Comparison of ENCODE assay signal across 25 cellular contexts in the genomic region with DNA sequence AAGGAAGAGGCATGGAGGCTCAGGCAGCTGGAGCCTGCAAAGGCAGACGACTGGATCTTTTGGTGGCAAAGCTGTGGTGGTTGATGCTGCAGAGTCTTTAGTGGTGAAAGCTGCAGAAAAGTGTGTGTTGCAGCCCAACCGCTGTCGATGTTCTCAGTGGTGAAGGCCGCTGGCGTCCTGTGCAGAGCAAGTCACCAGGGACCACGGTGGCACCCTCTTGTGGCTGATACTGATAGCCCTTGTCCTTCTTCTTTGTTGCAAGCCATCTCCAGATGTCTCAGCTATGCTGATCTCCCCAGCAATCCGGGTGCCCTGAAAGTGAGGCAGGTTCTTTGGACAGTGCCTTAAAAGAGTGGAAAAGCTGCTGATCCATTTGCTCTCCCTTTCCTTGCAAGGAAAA.
DNase-seq lines count a peak whose midpoint lies in the region; ATAC-seq, FAIRE-seq and TF ChIP-seq lines count a peak whose summit lies in the region.
"Had no signal": no experiment of that assay in that cellular context is flagged by ENCODE, and none has a peak within 500 bp of the region (broad histone marks: within the 10 kb centered on the region; RNA-seq: fewer than 3 reads in every experiment).

No MANE protein-coding gene starts in this region.

- H2BK12ac ChIP-seq in H9 (ENCODE audit: insufficient read length, low read depth, low read length) = no peak overlapping the region
- no peak overlapping the region for H2BK12ac ChIP-seq in mesenchymal stem cell (ENCODE audit: low read length in 2 of 2)

- H2BK15ac ChIP-seq in H9 (ENCODE audit: low read depth, low read length) (no peak overlapping the region), mesenchymal stem cell (ENCODE audit: low read depth, poor library complexity, severe bottlenecking) (no peak overlapping the region)

- H4K20me1 ChIP-seq in H9 (ENCODE audit: control insufficient read depth, insufficient read depth, insufficient read length) (no peaks in the 10 kb centered on the region), OCI-LY7 (ENCODE audit: insufficient read depth, low read length) (no peaks in the 10 kb centered on the region)

- H2AK5ac ChIP-seq in H9 (ENCODE audit: insufficient read length, low read length) (no peak overlapping the region), mesenchymal stem cell (ENCODE audit: low read length, severe bottlenecking) (no peak overlapping the region)

- H3K9me3 ChIP-seq in BE2C (no peaks in the 10 kb centered on the region), H9 (ENCODE audit: control insufficient read depth, low read depth, low read length) (no peaks in the 10 kb centered on the region), OCI-LY7 (ENCODE audit: low read length) (no peaks in the 10 kb centered on the region), iPS DF 6.9 (ENCODE audit: control insufficient read depth, insufficient read depth, low read length) (no peaks in the 10 kb centered on the region), mesenchymal stem cell (ENCODE audit: control insufficient read depth, low read length) (peaks cover 15% of the 10 kb centered on the region)
- H3K9me3 ChIP-seq: neutrophil, uterus had no signal

- H3K9ac ChIP-seq in H9 (ENCODE audit: extremely low read depth, insufficient read length, low read length) (no peak overlapping the region), mesenchymal stem cell (ENCODE audit: low read length) (no peak overlapping the region)
- H3K9ac ChIP-seq: GM23248 had no signal

- no peak overlapping the region for H3T11ph ChIP-seq in H9 (ENCODE audit: low read length)

- no peak overlapping the region for H4K91ac ChIP-seq in H9 (ENCODE audit: insufficient read length, low read depth, low read length)
- no peak overlapping the region for H4K91ac ChIP-seq in mesenchymal stem cell (ENCODE audit: low read length)

- peak; percentile 26 for DNase-seq in BE2C
- DNase-seq in H9 = peak; percentile 76
- no peak for DNase-seq in OCI-LY7 (ENCODE audit: low spot score)
- peak; percentile 47 for DNase-seq in iPS DF 6.9 (ENCODE audit: low read depth, low spot score)
- DNase-seq in GM12892 (ENCODE audit: insufficient read length) = no peak
- DNase-seq in mesenchymal stem cell = no peak
- no peak for DNase-seq in NCI-H446 treated with DMSO at 0.1 percent for 48 hours (lab: John Stamatoyannopoulos, UW)
- no peak for DNase-seq in stimulated activated naive CD8-positive, alpha-beta T cell treated with anti-CD3 and anti-CD28 coated beads, Interleukin-15, Interleukin-2, amounts not matched to agents 100 U/mL and 50 U/mL, for 24 hours
- DNase-seq: activated CD4-positive, CD25-positive, alpha-beta regulatory T cell treated with anti-CD3 and anti-CD28 coated beads, Interleukin-2, amount 50 U/mL, for 72 hours; activated naive CD4-positive, alpha-beta T cell treated with anti-CD3 and anti-CD28 coated beads, Interleukin-2, amount 50 U/mL, for 16 hours; activated T-cell treated with anti-CD3 and anti-CD28 coated beads, Interleukin-2, amount 50 U/mL, for 72 hours; CD4-positive, alpha-beta T cell; effector CD8-positive, alpha-beta T cell; GM23248; MM.1S; NCI-H2029 treated with DMSO at 0.1 percent for 48 hours; NCI-H510A treated with DMSO at 0.1 percent for 48 hours; stimulated activated CD4-positive, alpha-beta T cell treated with anti-CD3 and anti-CD28 coated beads, Interleukin-4, amount 100 ng/mL, for 4 hours; substantia nigra; uterus had no signal

- H3K36me3 Mint-ChIP-seq in H9 (ENCODE audit: insufficient read depth in 1 of 3, low read depth in 3 of 3) = no peaks in the 10 kb centered on the region

- ATAC-seq in stimulated activated naive CD8-positive, alpha-beta T cell treated with anti-CD3 and anti-CD28 coated beads, Interleukin-15, Interleukin-2, amounts not matched to agents 100 U/mL and 50 U/mL, for 24 hours = no peak
- ATAC-seq: activated T-cell treated with anti-CD3 and anti-CD28 coated beads, Interleukin-2, amount 50 U/mL, for 72 hours; Panc1 had no signal

- H3K23ac ChIP-seq in H9 (ENCODE audit: insufficient read length, low read depth, low read length) = no peak overlapping the region
- no peak overlapping the region for H3K23ac ChIP-seq in mesenchymal stem cell (ENCODE audit: low read length in 2 of 2)

- H3K9me3 Mint-ChIP-seq in H9 = no peaks in the 10 kb centered on the region

- no peak overlapping the region for H2AFZ ChIP-seq in H9 (ENCODE audit: low read length)
- no peak overlapping the region for H2AFZ ChIP-seq in OCI-LY7 (ENCODE audit: low read length)
- no peak overlapping the region for H2AFZ ChIP-seq in mesenchymal stem cell (ENCODE audit: low read depth, low read length)
- H2AFZ ChIP-seq: GM23248 had no signal

- no peak overlapping the region for H3K14ac ChIP-seq in H9 (ENCODE audit: insufficient read depth, low read length)
- no peak overlapping the region for H3K14ac ChIP-seq in mesenchymal stem cell (ENCODE audit: low read length in 2 of 2)

- no peaks in the 10 kb centered on the region for H3K79me1 ChIP-seq in H9 (ENCODE audit: insufficient read depth, low read depth, low read length, poor library complexity, severe bottlenecking)
- no peaks in the 10 kb centered on the region for H3K79me1 ChIP-seq in mesenchymal stem cell (replicated peaks; ENCODE audit: low read length, poor library complexity, severe bottlenecking)

- no peak overlapping the region for H3K56ac ChIP-seq in H9 (ENCODE audit: insufficient read length, low read depth, low read length)

- CTCF ChIA-PET in OCI-LY7 (lab: Charles Lee; ENCODE audit: unreplicated experiment) = no interaction called here

- H3K36me3 ChIP-seq in BE2C (no peaks in the 10 kb centered on the region), OCI-LY7 (ENCODE audit: insufficient read depth, low read length) (no peaks in the 10 kb centered on the region), iPS DF 6.9 (ENCODE audit: control insufficient read depth, insufficient read depth, low read length) (no peaks in the 10 kb centered on the region), mesenchymal stem cell (ENCODE audit: control insufficient read depth in 1 of 2, insufficient read depth in 2 of 2, low read depth in 1 of 2, low read length in 2 of 2) (no peaks in the 10 kb centered on the region)
- H3K36me3 ChIP-seq: neutrophil, uterus had no signal

- H3K27ac ChIP-seq in H9 (ENCODE audit: insufficient read length, low read depth, low read length) (no peak overlapping the region), OCI-LY7 (ENCODE audit: low read depth, low read length, poor library complexity, severe bottlenecking) (no peak overlapping the region), iPS DF 6.9 (ENCODE audit: low read length) (no peak overlapping the region), mesenchymal stem cell (ENCODE audit: low read length, poor library complexity, severe bottlenecking) (no peak overlapping the region)
- H3K27ac ChIP-seq: GM23248, neutrophil, SK-N-MC, uterus had no signal

- H3K79me2 ChIP-seq in H9 (ENCODE audit: insufficient read depth, low read length) = no peaks in the 10 kb centered on the region
- no peaks in the 10 kb centered on the region for H3K79me2 ChIP-seq in OCI-LY7 (ENCODE audit: insufficient read depth, low read depth, low read length)

- H3K4me3 ChIP-seq in BE2C (ENCODE audit: low read depth, low read length) = no peak overlapping the region
- no peak overlapping the region for H3K4me3 ChIP-seq in OCI-LY7 (ENCODE audit: low read depth, low read length, poor library complexity, severe bottlenecking)
- no peak overlapping the region for H3K4me3 ChIP-seq in iPS DF 6.9 (ENCODE audit: low read length)
- H3K4me3 ChIP-seq in mesenchymal stem cell (ENCODE audit: insufficient read depth in 1 of 2, low read depth in 1 of 2, low read length in 2 of 2) = no peak overlapping the region
- H3K4me3 ChIP-seq: GM23248, SK-N-MC, uterus had no signal

- no peak for TF ChIP-seq POLR2A in GM12892 (IDR thresholded peaks at IDR 0.05; ENCODE audit: low read depth, low read length)

- no peak for FAIRE-seq in GM12892 (lab: Jason Lieb, UNC)
- FAIRE-seq: astrocyte had no signal

- POLR2A ChIA-PET in OCI-LY7 (lab: Charles Lee) = no interaction called here

- no peaks in the 10 kb centered on the region for H3K4me1 ChIP-seq in BE2C
- H3K4me1 ChIP-seq in H9 (ENCODE audit: insufficient read depth, low read length) = no peaks in the 10 kb centered on the region
- H3K4me1 ChIP-seq in OCI-LY7 (ENCODE audit: insufficient read depth, low read length, poor library complexity, severe bottlenecking) = no peaks in the 10 kb centered on the region
- H3K4me1 ChIP-seq in iPS DF 6.9 (ENCODE audit: control insufficient read depth, insufficient read depth, low read length) = no peaks in the 10 kb centered on the region
- H3K4me1 ChIP-seq in mesenchymal stem cell (ENCODE audit: control insufficient read depth, insufficient read depth, low read depth, low read length) = no peaks in the 10 kb centered on the region
- H3K4me1 ChIP-seq: uterus had no signal

- H3K23me2 ChIP-seq in H9 (ENCODE audit: insufficient read length, low read depth, low read length, poor library complexity, severe bottlenecking) = no peaks in the 10 kb centered on the region

- H3K4ac ChIP-seq in H9 (ENCODE audit: low read depth, low read length) (no peak overlapping the region), mesenchymal stem cell (ENCODE audit: low read depth in 1 of 2, low read length in 2 of 2) (no peak overlapping the region)

- H3K4me3 Mint-ChIP-seq in H9 = no peak overlapping the region
- H3K4me3 Mint-ChIP-seq: activated T-cell treated with anti-CD3 and anti-CD28 coated beads, Interleukin-2, amount 50 U/mL, for 72 hours; CD4-positive, alpha-beta T cell; T-helper 2 cell treated with Interferon-gamma antibody and Interleukin-4, amounts not matched to agents 5 μg/mL and 100 μg/mL, for 36 hours had no signal

- H3K27me3 ChIP-seq in BE2C (no peaks in the 10 kb centered on the region), H9 (ENCODE audit: insufficient read depth, low read length) (no peaks in the 10 kb centered on the region), iPS DF 6.9 (ENCODE audit: control insufficient read depth, insufficient read depth, low read length) (no peaks in the 10 kb centered on the region), mesenchymal stem cell (ENCODE audit: control insufficient read depth in 1 of 2, insufficient read depth in 1 of 2, low read length in 2 of 2) (no peaks in the 10 kb centered on the region)
- H3K27me3 ChIP-seq: neutrophil, uterus had no signal

- H3K27ac Mint-ChIP-seq in H9 = peak overlapping the region in 1 of 3 experiments; percentile 32; a peak in 1 of 7 replicates
- H3K27ac Mint-ChIP-seq: activated T-cell treated with anti-CD3 and anti-CD28 coated beads, Interleukin-2, amount 50 U/mL, for 72 hours; CD4-positive, alpha-beta T cell; T-helper 2 cell treated with Interferon-gamma antibody and Interleukin-4, amounts not matched to agents 5 μg/mL and 100 μg/mL, for 36 hours had no signal

- H3K4me1 Mint-ChIP-seq in H9 = no peaks in the 10 kb centered on the region

- no peak overlapping the region for H2BK20ac ChIP-seq in H9 (ENCODE audit: low read depth, low read length, poor library complexity, severe bottlenecking)

- no TSS peak for BruUV-seq in OCI-LY7 (replicated peaks; lab: Mats Ljungman, UMichigan)

- H3K9me2 ChIP-seq in OCI-LY7 (ENCODE audit: insufficient read depth, low read length) = no peaks in the 10 kb centered on the region

- H4K8ac ChIP-seq in H9 (replicated peaks; ENCODE audit: insufficient read length, low read depth, low read length) = no peak overlapping the region
- no peak overlapping the region for H4K8ac ChIP-seq in mesenchymal stem cell (ENCODE audit: low read length)

- H2BK120ac ChIP-seq in H9 (ENCODE audit: low read depth, low read length, poor library complexity, severe bottlenecking) = no peak overlapping the region
- H2BK120ac ChIP-seq in mesenchymal stem cell (ENCODE audit: low read depth, low read length) = no peak overlapping the region

- H3K4me2 ChIP-seq in H9 (ENCODE audit: insufficient read depth, insufficient read length, low read length) = no peak overlapping the region
- H3K4me2 ChIP-seq in OCI-LY7 (ENCODE audit: low read length) = no peak overlapping the region
- H3K4me2 ChIP-seq in mesenchymal stem cell (ENCODE audit: low read length, poor library complexity, severe bottlenecking) = no peak overlapping the region

- TF ChIP-seq CTCF in BE2C (IDR thresholded peaks at IDR 0.05; ENCODE audit: low read depth, low read length) = peak; percentile 25
- TF ChIP-seq CTCF in H9 (conservative IDR thresholded peaks at IDR 0.05) = peak; percentile 62
- 0 out of 2 replicates have a peak, but pooled peaks have one; percentile 19 for TF ChIP-seq CTCF in OCI-LY7 (conservative IDR thresholded peaks at IDR 0.05; ENCODE audit: low read length)

- no peaks in the 10 kb centered on the region for H3K27me3 Mint-ChIP-seq in H9 (ENCODE audit: low read depth)
- H3K27me3 Mint-ChIP-seq: CD4-positive, alpha-beta T cell had no signal

- H2BK5ac ChIP-seq in H9 (ENCODE audit: insufficient read length, low read length) (no peak overlapping the region), mesenchymal stem cell (ENCODE audit: low read depth, low read length, poor library complexity, severe bottlenecking) (no peak overlapping the region)

- H3K18ac ChIP-seq in H9 (ENCODE audit: insufficient read length, low read depth, low read length) = no peak overlapping the region
- H3K18ac ChIP-seq in mesenchymal stem cell (ENCODE audit: low read depth in 1 of 2, low read length in 2 of 2) = no peak overlapping the region

- H4K5ac ChIP-seq in H9 (ENCODE audit: insufficient read length, low read depth, low read length) = no peak overlapping the region

- no CpG with 5 or more reads among the region's 7 CpGs for WGBS in H9 (ENCODE audit: extremely low coverage, insufficient read length, low lambda C conversion rate)
- no CpG with 5 or more reads among the region's 7 CpGs for WGBS in iPS DF 6.9 (ENCODE audit: insufficient coverage, insufficient read length)
- 71% methylated on average over 7 of the region's 7 CpGs for WGBS in mesenchymal stem cell

- intact Hi-C loops in OCI-LY7 (cut with micrococcal nuclease; ENCODE audit: unreplicated experiment) = no loop called here

Comparison
In these comparisons a context has a peak if more than half of its experiments do, and no peak if none do; other contexts are left out.
1. DNase-seq: peak in BE2C (single experiment), H9 (single experiment) and iPS DF 6.9 (single experiment); none in OCI-LY7 (single experiment), GM12892 (single experiment), mesenchymal stem cell (single experiment), NCI-H446 treated with DMSO at 0.1 percent for 48 hours (single experiment) and stimulated activated naive CD8-positive, alpha-beta T cell treated with anti-CD3 and anti-CD28 coated beads, Interleukin-15, Interleukin-2, amounts not matched to agents 100 U/mL and 50 U/mL, for 24 hours (single experiment).
2. Peak in every context shown above with its lines, with median percentiles within 50 percentile points of each other: CTCF ChIP-seq.